1 cellular context compared by ENCODE assay signal in genomic region chr11:33040127-33040861, GRCh38.
TF ChIP-seq lines count a peak whose summit lies in the region.

No MANE protein-coding gene starts in this region.

TF ChIP-seq in GM12891, 5 proteins besides CTCF, POLR2A, EP300 and RAD21 (continued from another document):
- TF ChIP-seq POU2F2 (IDR thresholded peaks at IDR 0.05; ENCODE audit: low read depth, low read length), result no peak
